Comparison of ENCODE assay signal across 16 cellular contexts in genomic region chr14:91380116-91380515, GRCh38. TPM values are rescaled to one million over a fixed set of nuclear protein-coding genes. Genes with fewer than 3 reads are reported as not detected.
A peak's percentile ranks its signal among the peaks of the same experiment; 100 is the strongest.
DNase-seq lines count a peak whose midpoint lies in the region; ATAC-seq and TF ChIP-seq lines count a peak whose summit lies in the region.
"Had no signal": no experiment of that assay in that cellular context is flagged by ENCODE, and none has a peak within 500 bp of the region (broad histone marks: within the 10 kb centered on the region; RNA-seq: fewer than 3 reads in every experiment).

No MANE protein-coding gene starts in this region.

- H3K9me3 ChIP-seq in SJCRH30 (replicated peaks), result no peaks in the 10 kb centered on the region
- H3K9me3 ChIP-seq: breast epithelium, vagina had no signal

- H3K36me3 ChIP-seq in SJCRH30, result no peaks in the 10 kb centered on the region
- H3K36me3 ChIP-seq: breast epithelium, vagina had no signal

- no peaks in the 10 kb centered on the region for H3K27me3 ChIP-seq in SJCRH30
- H3K27me3 ChIP-seq: breast epithelium, dorsolateral prefrontal cortex, vagina had no signal

- no peak overlapping the region for H3K4me3 ChIP-seq in SJCRH30
- H3K4me3 ChIP-seq: breast epithelium, dorsolateral prefrontal cortex, vagina had no signal

- H3K27ac ChIP-seq in SJCRH30, result peak overlapping the region; percentile 28
- H3K27ac ChIP-seq: vagina had no signal

- peaks cover 42% of the 10 kb centered on the region for H3K4me1 ChIP-seq in SJCRH30
- H3K4me1 ChIP-seq: breast epithelium had no signal

- ATAC-seq in activated T-cell treated with anti-CD3 and anti-CD28 coated beads, Interleukin-2, amount 50 U/mL, for 4 hours, result no peak
- ATAC-seq in stimulated activated effector memory CD8-positive, alpha-beta T cell treated with anti-CD3 and anti-CD28 coated beads, Interleukin-12 subunit alpha, Interleukin-12 subunit beta, amount 100 ng/mL, for 72 hours, result no peak
- ATAC-seq in HG02852 (IDR thresholded peaks at IDR 0.05; ENCODE audit: unreplicated experiment), result no peak
- ATAC-seq: activated naive CD4-positive, alpha-beta T cell treated with anti-CD3 and anti-CD28 coated beads, Interleukin-2, amount 50 U/mL, for 72 hours; esophagus mucosa had no signal

- no peaks in the 10 kb centered on the region for H3K9me3 Mint-ChIP-seq in activated T-cell treated with anti-CD3 and anti-CD28 coated beads, Interleukin-2, amount 50 U/mL, for 24 hours
- no peaks in the 10 kb centered on the region for H3K9me3 Mint-ChIP-seq in activated T-cell treated with anti-CD3 and anti-CD28 coated beads, Interleukin-2, amount 50 U/mL, for 4 hours
- H3K9me3 Mint-ChIP-seq in endothelial cell (ENCODE audit: unreplicated experiment), result no peaks in the 10 kb centered on the region
- no peaks in the 10 kb centered on the region for H3K9me3 Mint-ChIP-seq in stimulated activated effector memory CD8-positive, alpha-beta T cell treated with anti-CD3 and anti-CD28 coated beads, Interleukin-12 subunit alpha, Interleukin-12 subunit beta, amount 100 ng/mL, for 72 hours
- H3K9me3 Mint-ChIP-seq: WTC11 had no signal

- no peak for DNase-seq in activated T-cell treated with anti-CD3 and anti-CD28 coated beads, Interleukin-2, amount 50 U/mL, for 24 hours
- no peak for DNase-seq in activated T-cell treated with anti-CD3 and anti-CD28 coated beads, Interleukin-2, amount 50 U/mL, for 4 hours
- DNase-seq in SJCRH30, result no peak
- no peak for DNase-seq in endothelial cell (ENCODE audit: low spot score)
- DNase-seq in stimulated activated effector memory CD8-positive, alpha-beta T cell treated with anti-CD3 and anti-CD28 coated beads, Interleukin-12 subunit alpha, Interleukin-12 subunit beta, amount 100 ng/mL, for 72 hours (ENCODE audit: low spot score in 2 of 2), result no peak
- no peak for DNase-seq in 8988T
- no peak for DNase-seq in NCI-H2171 treated with DMSO at 0.1 percent for 48 hours (lab: John Stamatoyannopoulos, UW)
- DNase-seq: activated CD8-positive, alpha-beta memory T cell treated with anti-CD3 and anti-CD28 coated beads, Interleukin-2, amount 50 U/mL, for 4 hours; NCI-H146 had no signal

- TF ChIP-seq CTCF in endothelial cell (IDR thresholded peaks at IDR 0.05; ENCODE audit: unreplicated experiment), result no peak

- peak overlapping the region; percentile 44 for H3K27ac Mint-ChIP-seq in activated T-cell treated with anti-CD3 and anti-CD28 coated beads, Interleukin-2, amount 50 U/mL, for 24 hours
- H3K27ac Mint-ChIP-seq in endothelial cell (ENCODE audit: unreplicated experiment), result peak overlapping the region; percentile 61
- peak overlapping the region; percentile 94 for H3K27ac Mint-ChIP-seq in stimulated activated effector memory CD8-positive, alpha-beta T cell treated with anti-CD3 and anti-CD28 coated beads, Interleukin-12 subunit alpha, Interleukin-12 subunit beta, amount 100 ng/mL, for 72 hours
- H3K27ac Mint-ChIP-seq: activated naive CD4-positive, alpha-beta T cell treated with anti-CD3 and anti-CD28 coated beads, Interleukin-2, amount 50 U/mL, for 72 hours had no signal

- H3K36me3 Mint-ChIP-seq in activated T-cell treated with anti-CD3 and anti-CD28 coated beads, Interleukin-2, amount 50 U/mL, for 24 hours (ENCODE audit: low read depth), result peaks cover 63% of the 10 kb centered on the region
- H3K36me3 Mint-ChIP-seq in activated T-cell treated with anti-CD3 and anti-CD28 coated beads, Interleukin-2, amount 50 U/mL, for 4 hours (ENCODE audit: insufficient read depth), result peaks cover 14% of the 10 kb centered on the region
- peaks cover 14% of the 10 kb centered on the region for H3K36me3 Mint-ChIP-seq in endothelial cell (ENCODE audit: low read depth, unreplicated experiment)
- peaks cover 88% of the 10 kb centered on the region for H3K36me3 Mint-ChIP-seq in stimulated activated effector memory CD8-positive, alpha-beta T cell treated with anti-CD3 and anti-CD28 coated beads, Interleukin-12 subunit alpha, Interleukin-12 subunit beta, amount 100 ng/mL, for 72 hours
- H3K36me3 Mint-ChIP-seq: WTC11 had no signal

- H3K4me1 Mint-ChIP-seq in activated T-cell treated with anti-CD3 and anti-CD28 coated beads, Interleukin-2, amount 50 U/mL, for 24 hours (ENCODE audit: low read depth), result peaks cover 97% of the 10 kb centered on the region
- H3K4me1 Mint-ChIP-seq in activated T-cell treated with anti-CD3 and anti-CD28 coated beads, Interleukin-2, amount 50 U/mL, for 4 hours (ENCODE audit: low read depth), result peaks cover 98% of the 10 kb centered on the region
- H3K4me1 Mint-ChIP-seq in endothelial cell (ENCODE audit: unreplicated experiment), result peaks cover 60% of the 10 kb centered on the region
- peaks cover 100% of the 10 kb centered on the region for H3K4me1 Mint-ChIP-seq in stimulated activated effector memory CD8-positive, alpha-beta T cell treated with anti-CD3 and anti-CD28 coated beads, Interleukin-12 subunit alpha, Interleukin-12 subunit beta, amount 100 ng/mL, for 72 hours

- no peaks in the 10 kb centered on the region for H3K27me3 Mint-ChIP-seq in activated T-cell treated with anti-CD3 and anti-CD28 coated beads, Interleukin-2, amount 50 U/mL, for 24 hours
- no peaks in the 10 kb centered on the region for H3K27me3 Mint-ChIP-seq in activated T-cell treated with anti-CD3 and anti-CD28 coated beads, Interleukin-2, amount 50 U/mL, for 4 hours (ENCODE audit: low read depth)
- H3K27me3 Mint-ChIP-seq in endothelial cell (ENCODE audit: unreplicated experiment), result peaks cover 18% of the 10 kb centered on the region

- H3K4me3 Mint-ChIP-seq in activated T-cell treated with anti-CD3 and anti-CD28 coated beads, Interleukin-2, amount 50 U/mL, for 24 hours, result no peak overlapping the region
- H3K4me3 Mint-ChIP-seq in activated T-cell treated with anti-CD3 and anti-CD28 coated beads, Interleukin-2, amount 50 U/mL, for 4 hours, result no peak overlapping the region
- no peak overlapping the region for H3K4me3 Mint-ChIP-seq in endothelial cell (ENCODE audit: unreplicated experiment)
- peak overlapping the region; percentile 68 for H3K4me3 Mint-ChIP-seq in stimulated activated effector memory CD8-positive, alpha-beta T cell treated with anti-CD3 and anti-CD28 coated beads, Interleukin-12 subunit alpha, Interleukin-12 subunit beta, amount 100 ng/mL, for 72 hours
- H3K4me3 Mint-ChIP-seq: WTC11 had no signal

RNA-seq across cellular contexts. Expression of gene CCDC88C, which starts 37.5 kb away (rescaled TPM):
- total RNA-seq in activated T-cell treated with anti-CD3 and anti-CD28 coated beads, Interleukin-2, amount 50 U/mL, for 4 hours, result 10 to 100 TPM; 50.3 to 60.2 (median 58.2) TPM
- 8.9 TPM in 2 replicates for total RNA-seq in SJCRH30 (2014; rRNA removed; shearing (Covaris generic))
- total RNA-seq in endothelial cell (ENCODE audit: unreplicated experiment), result 48.2 TPM

Comparison
In these comparisons a context has a peak if more than half of its experiments do, and no peak if none do; other contexts are left out.
1. H3K27ac Mint-ChIP-seq: peak in every context shown above with its lines; median percentile 94 in stimulated activated effector memory CD8-positive, alpha-beta T cell treated with anti-CD3 and anti-CD28 coated beads, Interleukin-12 subunit alpha, Interleukin-12 subunit beta, amount 100 ng/mL, for 72 hours; 61 in endothelial cell; 44 in activated T-cell treated with anti-CD3 and anti-CD28 coated beads, Interleukin-2, amount 50 U/mL, for 24 hours.